Comparison of ENCODE assay signal across 8 cellular contexts in the genomic region with DNA sequence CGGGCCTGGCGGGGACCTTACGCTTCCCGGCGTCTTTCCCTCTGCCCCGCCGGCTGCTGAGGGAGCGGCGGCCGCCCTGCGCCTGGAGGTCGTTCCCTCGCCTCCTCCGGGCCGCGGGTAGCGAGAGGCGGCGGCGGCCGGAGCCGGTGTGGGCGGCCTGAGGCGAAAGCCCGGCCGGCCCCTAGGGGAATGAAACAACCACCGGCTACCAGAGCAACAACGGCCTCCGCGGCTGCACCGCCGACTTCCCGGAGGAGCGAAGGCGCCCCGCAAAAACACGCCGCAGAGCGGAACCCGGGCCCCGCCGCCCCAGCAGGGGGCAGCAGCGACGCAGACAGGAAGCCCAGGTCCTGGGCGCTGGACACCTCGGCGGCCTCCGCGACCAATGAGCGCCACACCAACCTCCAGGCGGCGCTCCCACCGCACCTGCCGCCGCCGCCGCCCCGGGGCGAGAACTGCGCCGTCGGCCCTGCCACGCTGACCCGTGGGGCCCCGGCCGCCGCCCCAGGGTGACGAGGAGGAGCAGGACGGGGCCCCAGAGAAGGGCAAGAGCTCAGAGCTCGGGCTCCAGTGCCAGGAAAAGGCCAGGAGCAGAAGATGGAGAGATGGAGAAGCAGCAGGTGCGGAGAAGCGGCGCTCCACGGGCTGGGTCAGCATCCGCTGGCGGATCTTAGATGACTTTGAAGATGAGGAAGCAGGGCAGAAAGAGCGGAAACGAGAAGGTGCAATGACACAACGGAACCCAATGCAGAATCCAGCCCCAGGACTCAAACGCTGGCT. TPM values are rescaled to one million over a fixed set of nuclear protein-coding genes. Genes with fewer than 3 reads are reported as not detected.
DNase-seq lines count a peak whose midpoint lies in the region; ATAC-seq, FAIRE-seq and TF ChIP-seq lines count a peak whose summit lies in the region.

No MANE protein-coding gene starts in this region.

- peak; percentile 96 for FAIRE-seq in GM12892 (lab: Jason Lieb, UNC)

- TF ChIP-seq POLR2A in GM12892 (IDR thresholded peaks at IDR 0.05; ENCODE audit: low read depth, low read length): 0 out of 2 replicates have a peak, but pooled peaks have one; percentile 34

- peak; percentile 87 for DNase-seq in GM12892 (ENCODE audit: insufficient read length)
- peak; percentile 46 for DNase-seq in NCI-H1092 (lab: John Stamatoyannopoulos, UW)
- DNase-seq in T-helper 22 cell (ENCODE audit: low read depth): peak; percentile 16
- DNase-seq in astrocyte of the hippocampus (ENCODE audit: low read depth, low spot score): peak; percentile 95
- peak; percentile 45 for DNase-seq in iPS DF 19.7 (ENCODE audit: low read depth, low spot score)
- peak; percentile 86 for DNase-seq in sciatic nerve (ENCODE audit: low spot score)
- DNase-seq in GF-D8 (lab: John Stamatoyannopoulos, UW): no peak

- ATAC-seq in HG02571 (IDR thresholded peaks at IDR 0.05; ENCODE audit: unreplicated experiment): peak; percentile 98
- peak; percentile 93 for ATAC-seq in sciatic nerve

- intact Hi-C loops in sciatic nerve (cut with DNase I): no loop called here

RNA-seq across cellular contexts. Expression of gene ACSM6, which starts 10.4 kb away (rescaled TPM):
- 0.17 TPM for polyA plus RNA-seq in GM12892 (2012; ENCODE audit: missing spikeins)
- total RNA-seq in sciatic nerve: 0.49 TPM
